Comparison of ENCODE assay signal across 22 cellular contexts in genomic region chr6:35547666-35548065, GRCh38. TPM values are rescaled to one million over a fixed set of nuclear protein-coding genes. Genes with fewer than 3 reads are reported as not detected.
"Had no signal": no experiment of that assay in that cellular context is flagged by ENCODE, and none has a peak within 500 bp of the region (broad histone marks: within the 10 kb centered on the region; RNA-seq: fewer than 3 reads in every experiment).

No MANE protein-coding gene starts in this region.

- H3K4me3 Mint-ChIP-seq: activated CD4-positive, alpha-beta memory T cell treated with anti-CD3 and anti-CD28 coated beads, Interleukin-2, amount 10 ng/mL, durations not matched to agents 7 days and 5 days; activated CD8-positive, alpha-beta memory T cell treated with anti-CD3 and anti-CD28 coated beads, Interleukin-2, amount 10 ng/mL, durations not matched to agents 7 days and 5 days; activated naive CD8-positive, alpha-beta T cell treated with anti-CD3 and anti-CD28 coated beads for 36 hours; activated T-helper 17 cell treated with anti-CD3 and anti-CD28 coated beads, Interleukin-2, amount 50 U/mL, for 72 hours; endodermal cell; natural killer cell; stimulated activated naive B cell treated with anti-CD40 and anti-IgM and Interleukin-4, amounts not matched to agents 10 μg/mL and 1 μg/mL and 100 μg/mL, for 72 hours had no signal

- H3K27me3 Mint-ChIP-seq: activated naive CD8-positive, alpha-beta T cell treated with anti-CD3 and anti-CD28 coated beads for 36 hours; activated T-helper 17 cell treated with anti-CD3 and anti-CD28 coated beads, Interleukin-2, amount 50 U/mL, for 72 hours had no signal

- DNase-seq: activated CD4-positive, alpha-beta memory T cell treated with anti-CD3 and anti-CD28 coated beads, Interleukin-2, amount 10 ng/mL, durations not matched to agents 7 days and 5 days; activated CD4-positive, alpha-beta T cell treated with anti-CD3 and anti-CD28 coated beads for 48 hours; activated CD4-positive, CD25-positive, alpha-beta regulatory T cell; activated CD8-positive, alpha-beta memory T cell treated with anti-CD3 and anti-CD28 coated beads, Interleukin-2, amount 10 ng/mL, durations not matched to agents 7 days and 5 days; activated naive CD4-positive, alpha-beta T cell; activated naive CD8-positive, alpha-beta T cell treated with anti-CD3 and anti-CD28 coated beads for 36 hours; amniotic stem cell; endodermal cell; heart right ventricle; mesendoderm; natural killer cell; nucleus accumbens; retina; stimulated activated naive B cell treated with anti-CD40 and anti-IgM and Interleukin-4, amounts not matched to agents 10 μg/mL and 1 μg/mL and 100 μg/mL, for 72 hours; SW 1271 had no signal

- H3K27ac ChIP-seq: gastroesophageal sphincter, heart right ventricle, thoracic aorta had no signal

- H3K27ac Mint-ChIP-seq: activated CD4-positive, alpha-beta memory T cell treated with anti-CD3 and anti-CD28 coated beads, Interleukin-2, amount 10 ng/mL, durations not matched to agents 7 days and 5 days; activated CD8-positive, alpha-beta memory T cell treated with anti-CD3 and anti-CD28 coated beads, Interleukin-2, amount 10 ng/mL, durations not matched to agents 7 days and 5 days; activated naive CD8-positive, alpha-beta T cell treated with anti-CD3 and anti-CD28 coated beads for 36 hours; activated T-helper 17 cell treated with anti-CD3 and anti-CD28 coated beads, Interleukin-2, amount 50 U/mL, for 72 hours; endodermal cell; natural killer cell; stimulated activated naive B cell treated with anti-CD40 and anti-IgM and Interleukin-4, amounts not matched to agents 10 μg/mL and 1 μg/mL and 100 μg/mL, for 72 hours had no signal

- H3K4me1 Mint-ChIP-seq: activated T-helper 17 cell treated with anti-CD3 and anti-CD28 coated beads, Interleukin-2, amount 50 U/mL, for 72 hours; stimulated activated naive B cell treated with anti-CD40 and anti-IgM and Interleukin-4, amounts not matched to agents 10 μg/mL and 1 μg/mL and 100 μg/mL, for 72 hours had no signal

- H3K4me3 ChIP-seq: gastroesophageal sphincter, heart right ventricle, thoracic aorta had no signal

RNA-seq across cellular contexts. Expression of gene TULP1, which starts 35.0 kb away (rescaled TPM):
- total RNA-seq: activated CD4-positive, alpha-beta memory T cell treated with anti-CD3 and anti-CD28 coated beads, Interleukin-2, amount 10 ng/mL, durations not matched to agents 7 days and 5 days; activated CD8-positive, alpha-beta memory T cell treated with anti-CD3 and anti-CD28 coated beads, Interleukin-2, amount 10 ng/mL, durations not matched to agents 7 days and 5 days; activated naive CD8-positive, alpha-beta T cell treated with anti-CD3 and anti-CD28 coated beads for 36 hours; activated T-helper 17 cell treated with anti-CD3 and anti-CD28 coated beads, Interleukin-2, amount 50 U/mL, for 72 hours; chondrocyte; dermis microvascular lymphatic vessel endothelial cell; heart right ventricle; liver; natural killer cell; T-helper 2 cell treated with Interferon-gamma antibody and Interleukin-4, amounts not matched to agents 100 ng/mL and 5 ng/mL, for 36 hours; thoracic aorta had no signal
